ENCODE assay signal across 9 cellular contexts in genomic region chr9:34124103-34124502, GRCh38. TPM values are rescaled to one million over a fixed set of nuclear protein-coding genes. Genes with fewer than 3 reads are reported as not detected.
DNase-seq lines count a peak whose midpoint lies in the region; ATAC-seq and TF ChIP-seq lines count a peak whose summit lies in the region.
"Had no signal": no experiment of that assay in that cellular context is flagged by ENCODE, and none has a peak within 500 bp of the region (broad histone marks: within the 10 kb centered on the region; RNA-seq: fewer than 3 reads in every experiment).

No MANE protein-coding gene starts in this region.

- H3K36me3 Mint-ChIP-seq in osteocyte (ENCODE audit: unreplicated experiment) = peaks cover 23% of the 10 kb centered on the region

- peak overlapping the region; percentile 40 for H3K4me3 Mint-ChIP-seq in osteocyte (ENCODE audit: unreplicated experiment)

- H3K4me3 ChIP-seq in adipocyte (ENCODE audit: low read length) = peak overlapping the region; percentile 100

- TF ChIP-seq CTCF in osteocyte (IDR thresholded peaks at IDR 0.05) = no peak

- peak; percentile 15 for ATAC-seq in GM18502 (IDR thresholded peaks at IDR 0.05; ENCODE audit: poor library complexity, unreplicated experiment)
- no peak for ATAC-seq in HG03135 (IDR thresholded peaks at IDR 0.05; ENCODE audit: unreplicated experiment)

- DNase-seq in MV-4-11 (lab: John Stamatoyannopoulos, UW) = peak; percentile 92
- no peak for DNase-seq in adipocyte (ENCODE audit: low read depth)
- DNase-seq in osteocyte (ENCODE audit: extremely low spot score, unreplicated experiment) = no peak
- no peak for DNase-seq in NCI-H128 (lab: John Stamatoyannopoulos, UW; ENCODE audit: unreplicated experiment)
- DNase-seq in Ammon's horn (ENCODE audit: low spot score) = no peak
- no peak for DNase-seq in activated CD8-positive, alpha-beta memory T cell treated with anti-CD3 and anti-CD28 coated beads, Interleukin-2, amount 50 U/mL, for 4 hours

- peaks cover 19% of the 10 kb centered on the region for H3K36me3 ChIP-seq in adipocyte (ENCODE audit: control insufficient read depth, insufficient read depth, low read length, severe bottlenecking)

- H3K4me1 Mint-ChIP-seq in osteocyte (ENCODE audit: unreplicated experiment) = peaks cover 32% of the 10 kb centered on the region

- peak overlapping the region; percentile 99 for H3K9ac ChIP-seq in adipocyte (ENCODE audit: low read length)

- H3K27me3 ChIP-seq in adipocyte (replicated peaks; ENCODE audit: control insufficient read depth, insufficient read depth, low read length) = no peaks in the 10 kb centered on the region
- H3K27me3 ChIP-seq: ascending aorta had no signal

- no peaks in the 10 kb centered on the region for H3K9me3 Mint-ChIP-seq in osteocyte (ENCODE audit: unreplicated experiment)

- peaks cover 48% of the 10 kb centered on the region for H3K4me1 ChIP-seq in adipocyte (ENCODE audit: control insufficient read depth, insufficient read depth, low read length)

- H3K9me3 ChIP-seq in adipocyte (ENCODE audit: control insufficient read depth, low read length) = no peaks in the 10 kb centered on the region
- H3K9me3 ChIP-seq: ascending aorta had no signal

- H3K27ac Mint-ChIP-seq in osteocyte (ENCODE audit: unreplicated experiment) = no peak overlapping the region

- H3K27me3 Mint-ChIP-seq in osteocyte (ENCODE audit: unreplicated experiment) = no peaks in the 10 kb centered on the region

RNA-seq across cellular contexts. Expression of gene DCAF12, which starts 2.4 kb away (rescaled TPM):
- total RNA-seq in osteocyte = 33.9 and 36.6 TPM in 2 replicates

RNA-seq across cellular contexts. Expression of gene UBAP1, which starts 54.7 kb away (rescaled TPM):
- total RNA-seq in osteocyte = 38.6 and 39.8 TPM in 2 replicates
